In the genomic region with DNA sequence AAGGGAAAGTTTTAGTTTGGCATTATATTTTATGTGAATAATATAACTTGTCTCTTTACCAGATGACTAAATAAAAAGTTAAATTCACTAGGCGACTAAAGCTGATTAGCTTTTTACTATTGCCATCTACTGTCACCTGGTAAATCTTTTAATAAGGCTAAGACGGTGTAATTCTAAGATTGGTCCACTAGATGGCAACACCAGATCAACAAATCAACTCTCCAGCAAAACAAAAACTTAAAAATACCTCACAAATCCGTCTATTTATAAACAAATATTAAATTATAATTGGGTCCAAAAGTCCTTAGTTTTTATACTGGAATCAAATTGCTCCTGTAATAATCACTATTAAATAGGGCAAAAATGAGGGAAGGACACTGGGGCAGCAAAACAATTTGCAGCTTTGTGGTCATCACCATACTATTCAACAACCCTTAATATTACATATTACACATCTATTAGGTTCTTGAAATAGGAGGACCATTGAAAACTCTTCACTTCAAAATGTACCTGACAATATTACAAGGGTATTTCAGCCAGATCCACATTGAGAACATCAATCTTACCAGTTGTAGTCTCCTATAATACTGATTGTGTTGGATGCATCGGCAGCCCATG, we compare ENCODE assay signal across 8 cellular contexts. TPM values are rescaled to one million over a fixed set of nuclear protein-coding genes. Genes with fewer than 3 reads are reported as not detected.
DNase-seq lines count a peak whose midpoint lies in the region; ATAC-seq and TF ChIP-seq lines count a peak whose summit lies in the region.

No MANE protein-coding gene starts in this region.

- DNase-seq in left ventricle myocardium inferior (no peak), right cardiac atrium (no peak), NCI-H446 (lab: John Stamatoyannopoulos, UW) (peak; percentile 32 to 54), cardiac fibroblast (ENCODE audit: low read depth in 2 of 2) (peak; percentile 79 to 80), lower lobe of right lung (no peak)

- 29% methylated on average over 4 of the region's 4 CpGs for WGBS in right cardiac atrium

- peaks cover 71% of the 10 kb centered on the region for H3K36me3 ChIP-seq in left ventricle myocardium inferior
- peaks cover 95% of the 10 kb centered on the region for H3K36me3 ChIP-seq in lower lobe of right lung

- intact Hi-C loops in left ventricle myocardium inferior (cut with micrococcal nuclease) (loop anchor here (10.0 kb wide), 1 partner anchor 220 kb away; no protein-coding TSS in a partner anchor), right cardiac atrium (cut with DNase I) (loop anchor here in 3 of 4 donors (10.0 kb wide), 1 partner anchor 220 kb away; no protein-coding TSS in a partner anchor), lower lobe of right lung (cut with DNase I) (no loop called here)

- H3K27ac ChIP-seq in left ventricle myocardium inferior (replicated peaks), result no peak overlapping the region
- H3K27ac ChIP-seq in right cardiac atrium (ENCODE audit: low read length), result no peak overlapping the region
- H3K27ac ChIP-seq in lower lobe of right lung, result no peak overlapping the region

- H3K4me3 ChIP-seq in left ventricle myocardium inferior (no peak overlapping the region), right cardiac atrium (ENCODE audit: low read length) (no peak overlapping the region), cardiac fibroblast (replicated peaks in 1 of 2; ENCODE audit: low read depth in 2 of 2, low read length in 2 of 2) (no peak overlapping the region), lower lobe of right lung (no peak overlapping the region)

- no peak for ATAC-seq in right cardiac atrium
- peak; percentile 54 to 58 for ATAC-seq in lower lobe of right lung
- ATAC-seq in HG02623 (IDR thresholded peaks at IDR 0.05; ENCODE audit: unreplicated experiment), result no peak
- no peak for ATAC-seq in HG02610 (IDR thresholded peaks at IDR 0.05; ENCODE audit: unreplicated experiment)
- no peak for ATAC-seq in HG02981 (IDR thresholded peaks at IDR 0.05; ENCODE audit: unreplicated experiment)

- TF ChIP-seq CTCF in left ventricle myocardium inferior (IDR thresholded peaks at IDR 0.05; ENCODE audit: borderline replicate concordance), result peak; percentile 75
- TF ChIP-seq CTCF in cardiac fibroblast (IDR thresholded peaks at IDR 0.05; ENCODE audit: low read depth, low read length), result peak; percentile 42
- peak; percentile 71 for TF ChIP-seq CTCF in lower lobe of right lung (IDR thresholded peaks at IDR 0.05)

- no peaks in the 10 kb centered on the region for H3K4me1 ChIP-seq in left ventricle myocardium inferior
- H3K4me1 ChIP-seq in right cardiac atrium (ENCODE audit: control insufficient read depth, insufficient read depth, low read length), result no peaks in the 10 kb centered on the region
- H3K4me1 ChIP-seq in lower lobe of right lung, result no peaks in the 10 kb centered on the region

- no peaks in the 10 kb centered on the region for H3K9me3 ChIP-seq in left ventricle myocardium inferior (replicated peaks)
- H3K9me3 ChIP-seq in right cardiac atrium (ENCODE audit: control insufficient read depth, low read length), result no peaks in the 10 kb centered on the region
- H3K9me3 ChIP-seq in lower lobe of right lung, result no peaks in the 10 kb centered on the region

- H3K27me3 ChIP-seq in left ventricle myocardium inferior (ENCODE audit: low read depth) (no peaks in the 10 kb centered on the region), right cardiac atrium (ENCODE audit: control insufficient read depth, insufficient read depth) (no peaks in the 10 kb centered on the region), lower lobe of right lung (ENCODE audit: low read depth) (no peaks in the 10 kb centered on the region)

RNA-seq across cellular contexts. Expression of a gene that starts 47.9 kb away (rescaled TPM):
- total RNA-seq in left ventricle myocardium inferior, result 14.5 TPM
- 10 to 100 TPM; 19.5 to 20.8 (median 20.4) TPM for total RNA-seq in right cardiac atrium
- polyA plus RNA-seq in right cardiac atrium, result 9.9 TPM
- 59.4 TPM for total RNA-seq in lower lobe of right lung

RNA-seq across cellular contexts. Expression of a gene that starts 59.8 kb away (rescaled TPM):
- total RNA-seq in left ventricle myocardium inferior (0.25 TPM), right cardiac atrium (1 to 10 TPM in 3 of 4 donors, under 1 TPM in 1; 0.99 to 2.5 (median 1.2) TPM), lower lobe of right lung (13.4 TPM)
- polyA plus RNA-seq in right cardiac atrium, result 0.25 TPM

Comparison
In these comparisons a context has a peak if more than half of its experiments do, and no peak if none do; other contexts are left out.
1. DNase-seq: peak in NCI-H446 (2 of 2) and cardiac fibroblast (2 of 2); none in left ventricle myocardium inferior (single experiment), right cardiac atrium (0 of 3) and lower lobe of right lung (single experiment).
2. ATAC-seq: peak in lower lobe of right lung (2 of 2); none in right cardiac atrium (0 of 2), HG02623 (single experiment), HG02610 (single experiment) and HG02981 (single experiment).
3. Peak in every context shown above with its lines, with median percentiles within 50 percentile points of each other: CTCF ChIP-seq.